ENCODE assay signal across 13 cellular contexts in genomic region chr6:160883999-160884398, GRCh38.
"Had no signal": no experiment of that assay in that cellular context is flagged by ENCODE, and none has a peak within 500 bp of the region (broad histone marks: within the 10 kb centered on the region; RNA-seq: fewer than 3 reads in every experiment).

No MANE protein-coding gene starts in this region.

- H3K27ac ChIP-seq: left ventricle myocardium inferior, testis, vagina had no signal

- H3K36me3 ChIP-seq: left ventricle myocardium inferior, vagina had no signal

- ATAC-seq: activated naive CD4-positive, alpha-beta T cell treated with anti-CD3 and anti-CD28 coated beads, Interleukin-2, amount 50 U/mL, for 72 hours; esophagus mucosa had no signal

- H3K4me1 ChIP-seq: testis had no signal

- H3K36me3 Mint-ChIP-seq: activated naive CD4-positive, alpha-beta T cell treated with anti-CD3 and anti-CD28 coated beads, Interleukin-2, amount 50 U/mL, for 72 hours; memory B cell had no signal

- DNase-seq: activated effector memory CD4-positive, alpha-beta T cell treated with anti-CD3 and anti-CD28 coated beads, Interleukin-2, amount 50 U/mL, for 16 hours; activated T-cell treated with anti-CD3 and anti-CD28 coated beads, Interleukin-2, amount 50 U/mL, for 24 hours; kidney; left ventricle myocardium inferior; stimulated activated CD4-positive, alpha-beta T cell treated with anti-CD3 and anti-CD28 coated beads, Interleukin-15, amount 100 ng/mL, for 24 hours; stimulated activated CD4-positive, alpha-beta T cell treated with anti-CD3 and anti-CD28 coated beads, Interleukin-4, amount 100 ng/mL, for 24 hours; testis had no signal

- H3K27me3 ChIP-seq: testis, vagina had no signal

- H3K4me3 Mint-ChIP-seq: activated T-cell treated with anti-CD3 and anti-CD28 coated beads, Interleukin-2, amount 50 U/mL, for 24 hours; memory B cell; nephron; stimulated activated naive CD8-positive, alpha-beta T cell treated with anti-CD3 and anti-CD28 coated beads, Interleukin-15, Interleukin-2, amounts not matched to agents 100 ng/mL and 50 ng/mL, for 24 hours had no signal

- H3K27ac Mint-ChIP-seq: activated naive CD4-positive, alpha-beta T cell treated with anti-CD3 and anti-CD28 coated beads, Interleukin-2, amount 50 U/mL, for 72 hours; activated T-cell treated with anti-CD3 and anti-CD28 coated beads, Interleukin-2, amount 50 U/mL, for 24 hours; memory B cell; nephron; stimulated activated naive CD8-positive, alpha-beta T cell treated with anti-CD3 and anti-CD28 coated beads, Interleukin-15, Interleukin-2, amounts not matched to agents 100 ng/mL and 50 ng/mL, for 24 hours had no signal

- H3K4me1 Mint-ChIP-seq: memory B cell, nephron had no signal

- H3K9me3 ChIP-seq: left ventricle myocardium inferior, testis, vagina had no signal

- H3K9me3 Mint-ChIP-seq: activated naive CD4-positive, alpha-beta T cell treated with anti-CD3 and anti-CD28 coated beads, Interleukin-2, amount 50 U/mL, for 72 hours had no signal

- H3K4me3 ChIP-seq: left ventricle myocardium inferior, testis, vagina had no signal

- FAIRE-seq: kidney had no signal
